10 cellular contexts compared by ENCODE assay signal in genomic region chr7:70040971-70041766, GRCh38.
DNase-seq lines count a peak whose midpoint lies in the region; ATAC-seq, FAIRE-seq and TF ChIP-seq lines count a peak whose summit lies in the region.
"Had no signal": no experiment of that assay in that cellular context is flagged by ENCODE, and none has a peak within 500 bp of the region (broad histone marks: within the 10 kb centered on the region; RNA-seq: fewer than 3 reads in every experiment).

No MANE protein-coding gene starts in this region.

- no peak overlapping the region for H3K4me3 Mint-ChIP-seq in activated T-helper 1 cell treated with anti-CD3 and anti-CD28 coated beads, Interleukin-12 subunit alpha, Interleukin-12 subunit beta, Interleukin-2, Interleukin-4 antibody, amounts not matched to agents 30 ng/mL and 10 ng/mL and 1 ng/mL, durations not matched to agents 14 hours and 24 hours and 36 hours

- no peak for TF ChIP-seq EP300 in transverse colon (IDR thresholded peaks at IDR 0.05; ENCODE audit: low read depth)

- H3K4me2 ChIP-seq in GM23248 (ENCODE audit: unreplicated experiment): no peak overlapping the region

- TF ChIP-seq CTCF in transverse colon (IDR thresholded peaks at IDR 0.05): peak in 2 of 5 experiments; percentile 27 to 31

- no peak for TF ChIP-seq POLR2A in transverse colon (IDR thresholded peaks at IDR 0.05)

- H3F3A ChIP-seq in GM23248 (ENCODE audit: insufficient read depth): peaks cover 8% of the 10 kb centered on the region; the same call in 1 of the 2 replicates

- no peaks in the 10 kb centered on the region for H3K4me1 Mint-ChIP-seq in activated T-helper 1 cell treated with anti-CD3 and anti-CD28 coated beads, Interleukin-12 subunit alpha, Interleukin-12 subunit beta, Interleukin-2, Interleukin-4 antibody, amounts not matched to agents 30 ng/mL and 10 ng/mL and 1 ng/mL, durations not matched to agents 14 hours and 24 hours and 36 hours (ENCODE audit: low read depth)

- no peak overlapping the region for H2AFZ ChIP-seq in GM23248

- H3K9me2 ChIP-seq in GM23248 (ENCODE audit: insufficient read depth): no peaks in the 10 kb centered on the region

- ATAC-seq in SK-N-SH treated with all-trans-retinoic acid at 6 μM for 48 hours: peak; percentile 26; the same call in 1 of the 3 replicates
- no peak for ATAC-seq in GM21825 (IDR thresholded peaks at IDR 0.05; ENCODE audit: unreplicated experiment)

- H3K9me3 ChIP-seq in GM23248 (ENCODE audit: low read depth): no peaks in the 10 kb centered on the region
- no peaks in the 10 kb centered on the region for H3K9me3 ChIP-seq in transverse colon

- H3K27me3 Mint-ChIP-seq in activated T-helper 1 cell treated with anti-CD3 and anti-CD28 coated beads, Interleukin-12 subunit alpha, Interleukin-12 subunit beta, Interleukin-2, Interleukin-4 antibody, amounts not matched to agents 30 ng/mL and 10 ng/mL and 1 ng/mL, durations not matched to agents 14 hours and 24 hours and 36 hours (ENCODE audit: insufficient read depth): no peaks in the 10 kb centered on the region

- H3K79me2 ChIP-seq in GM23248 (ENCODE audit: insufficient read depth): no peaks in the 10 kb centered on the region

- no peaks in the 10 kb centered on the region for H3K36me3 Mint-ChIP-seq in activated T-helper 1 cell treated with anti-CD3 and anti-CD28 coated beads, Interleukin-12 subunit alpha, Interleukin-12 subunit beta, Interleukin-2, Interleukin-4 antibody, amounts not matched to agents 30 ng/mL and 10 ng/mL and 1 ng/mL, durations not matched to agents 14 hours and 24 hours and 36 hours (ENCODE audit: low read depth)

- no peak overlapping the region for H3K9ac ChIP-seq in GM23248

- no peaks in the 10 kb centered on the region for H4K20me1 ChIP-seq in GM23248 (ENCODE audit: insufficient read depth)

- FAIRE-seq in islet of Langerhans (lab: Jason Lieb, UNC): peak; percentile 99
- FAIRE-seq: urothelium cell line had no signal

- H3K27me3 ChIP-seq in GM23248 (replicated peaks; ENCODE audit: insufficient read depth) (no peaks in the 10 kb centered on the region), transverse colon (no peaks in the 10 kb centered on the region)

- DNase-seq in A172 (ENCODE audit: low spot score): peak; percentile 52
- DNase-seq in GM23248: peak; percentile 55
- no peak for DNase-seq in activated T-helper 1 cell treated with anti-CD3 and anti-CD28 coated beads, Interleukin-12 subunit alpha, Interleukin-12 subunit beta, Interleukin-2, Interleukin-4 antibody, amounts not matched to agents 30 ng/mL and 10 ng/mL and 1 ng/mL, durations not matched to agents 14 hours and 24 hours and 36 hours (ENCODE audit: low spot score)
- DNase-seq in HuH-7.5 (ENCODE audit: low spot score): no peak
- DNase-seq in transverse colon: no peak
- DNase-seq: central memory CD4-positive, alpha-beta T cell had no signal

- no peak overlapping the region for H3K27ac Mint-ChIP-seq in activated T-helper 1 cell treated with anti-CD3 and anti-CD28 coated beads, Interleukin-12 subunit alpha, Interleukin-12 subunit beta, Interleukin-2, Interleukin-4 antibody, amounts not matched to agents 30 ng/mL and 10 ng/mL and 1 ng/mL, durations not matched to agents 14 hours and 24 hours and 36 hours

- intact Hi-C loops in activated T-helper 1 cell treated with anti-CD3 and anti-CD28 coated beads, Interleukin-12 subunit alpha, Interleukin-12 subunit beta, Interleukin-2, Interleukin-4 antibody, amounts not matched to agents 30 ng/mL and 10 ng/mL and 1 ng/mL, durations not matched to agents 14 hours and 24 hours and 36 hours (cut with micrococcal nuclease): no loop called here
- intact Hi-C loops in transverse colon (cut with DNase I; ENCODE audit: low total_unique reads): loop anchor here (5.0 kb wide), 1 partner anchor 651 kb away; no protein-coding TSS in a partner anchor

- no peaks in the 10 kb centered on the region for H3K9me3 Mint-ChIP-seq in activated T-helper 1 cell treated with anti-CD3 and anti-CD28 coated beads, Interleukin-12 subunit alpha, Interleukin-12 subunit beta, Interleukin-2, Interleukin-4 antibody, amounts not matched to agents 30 ng/mL and 10 ng/mL and 1 ng/mL, durations not matched to agents 14 hours and 24 hours and 36 hours

- H3K36me3 ChIP-seq in GM23248 (ENCODE audit: low read depth) (no peaks in the 10 kb centered on the region), transverse colon (no peaks in the 10 kb centered on the region)

- in situ Hi-C loops in GM23248 (cut with MboI) (no loop called here), transverse colon (cut with MboI; ENCODE audit: low pct_ligation_motif_present in 1 of 4, low pct_unique_long_range_greater_than_20kb in 1 of 4, low sequenced_read_pairs in 3 of 4) (loop anchor here in 1 of 4 donors (25.0 kb wide), 1 partner anchor 646 kb away; no protein-coding TSS in a partner anchor)

- H3K27ac ChIP-seq in GM23248 (no peak overlapping the region), transverse colon (no peak overlapping the region)

- H3K4me1 ChIP-seq in GM23248 (ENCODE audit: insufficient read depth) (peaks cover 25% of the 10 kb centered on the region), transverse colon (peaks cover 0 to 17% (median 5%) of the 10 kb centered on the region in 4 donors)

- H3K4me3 ChIP-seq in GM23248 (no peak overlapping the region), transverse colon (no peak overlapping the region)

TF ChIP-seq in SK-N-SH treated with all-trans-retinoic acid at 6 μM for 48 hours, 23 proteins besides CTCF, POLR2A, EP300 and RAD21:
- TF ChIP-seq TCF4 (CRISPR knock-in tag; IDR thresholded peaks at IDR 0.05; ENCODE audit: borderline replicate concordance) (peak; percentile 28; the same call in 1 of the 2 replicates), TOX (CRISPR knock-in tag; IDR thresholded peaks at IDR 0.05; ENCODE audit: borderline replicate concordance) (no peak), TSHZ2 (CRISPR knock-in tag; IDR thresholded peaks at IDR 0.05) (peak; percentile 55; the same call in 1 of the 2 replicates), ZFP30 (CRISPR knock-in tag; IDR thresholded peaks at IDR 0.05) (no peak), PATZ1 (CRISPR knock-in tag; IDR thresholded peaks at IDR 0.05; ENCODE audit: borderline replicate concordance) (no peak), ISL1 (CRISPR knock-in tag; IDR thresholded peaks at IDR 0.05) (peak; percentile 57), CSDC2 (CRISPR knock-in tag; IDR thresholded peaks at IDR 0.05) (no peak), GLIS3 (CRISPR knock-in tag; IDR thresholded peaks at IDR 0.05) (0 out of 2 replicates have a peak, but pooled peaks have one; percentile 50), OSR1 (CRISPR knock-in tag; IDR thresholded peaks at IDR 0.05) (no peak)

Comparison
In these comparisons a context has a peak if more than half of its experiments do, and no peak if none do; other contexts are left out.
1. DNase-seq: peak in A172 (single experiment) and GM23248 (single experiment); none in activated T-helper 1 cell treated with anti-CD3 and anti-CD28 coated beads, Interleukin-12 subunit alpha, Interleukin-12 subunit beta, Interleukin-2, Interleukin-4 antibody, amounts not matched to agents 30 ng/mL and 10 ng/mL and 1 ng/mL, durations not matched to agents 14 hours and 24 hours and 36 hours (single experiment), HuH-7.5 (single experiment) and transverse colon (single experiment).